29 cellular contexts compared by ENCODE assay signal in the genomic region with DNA sequence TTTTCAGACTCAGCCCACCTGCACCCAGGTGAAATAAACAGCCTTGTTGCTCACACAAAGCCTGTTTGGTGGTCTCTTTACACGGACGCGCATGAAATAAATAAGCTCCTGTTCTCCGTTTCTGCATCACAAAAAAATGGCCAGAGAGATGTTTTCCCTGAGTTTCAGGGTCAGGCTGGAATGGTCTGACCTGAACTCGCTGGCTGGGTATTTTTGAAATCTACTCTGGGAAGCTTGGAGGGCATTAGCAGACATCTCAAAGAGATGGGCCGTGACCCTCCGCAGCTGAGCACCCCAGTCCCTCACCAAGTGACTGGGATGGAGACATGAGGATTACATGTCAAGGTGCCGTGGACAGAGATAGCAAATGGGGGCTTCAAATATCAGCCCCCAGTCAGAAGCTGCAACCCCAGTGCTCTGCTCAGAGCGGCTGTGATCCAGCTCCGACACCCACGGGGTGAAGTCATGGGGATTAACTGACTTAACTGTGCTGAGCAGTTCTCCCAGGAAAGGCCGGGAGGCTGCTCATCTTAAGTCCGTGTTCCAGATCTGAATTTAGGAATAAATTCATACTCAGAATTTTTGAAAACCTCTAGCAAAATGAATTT. TPM values are rescaled to one million over a fixed set of nuclear protein-coding genes. Genes with fewer than 3 reads are reported as not detected.
DNase-seq lines count a peak whose midpoint lies in the region; ATAC-seq and TF ChIP-seq lines count a peak whose summit lies in the region.
"Had no signal": no experiment of that assay in that cellular context is flagged by ENCODE, and none has a peak within 500 bp of the region (broad histone marks: within the 10 kb centered on the region; RNA-seq: fewer than 3 reads in every experiment).

No MANE protein-coding gene starts in this region.

- H3K56ac ChIP-seq in IMR-90 (ENCODE audit: extremely low read depth, insufficient read depth, low read length): no peak overlapping the region

- H3K4me3 ChIP-seq in IMR-90 (ENCODE audit: insufficient read depth, low read depth, low read length) (no peak overlapping the region), endodermal cell (ENCODE audit: low read length) (no peak overlapping the region)
- H3K4me3 ChIP-seq: A549, colonic mucosa, thoracic aorta, vagina had no signal

- CTCF ChIA-PET in IMR-90 (lab: Yijun Ruan, JAX): interaction anchor here (0.6 kb wide), 1 partner anchor 211 kb away, joined by 5 read pairs; no protein-coding TSS in a partner anchor
- CTCF ChIA-PET in activated CD4-positive, alpha-beta T cell treated with anti-CD3 and anti-CD28 coated beads, Interleukin-2, amount 10 ng/mL, durations not matched to agents 7 days and 5 days (lab: Charles Lee): no interaction called here

- no peak overlapping the region for H2BK5ac ChIP-seq in IMR-90 (ENCODE audit: low read depth, low read length, poor library complexity, severe bottlenecking)

- POLR2A ChIA-PET in IMR-90 (lab: Charles Lee; ENCODE audit: unreplicated experiment): no interaction called here
- POLR2A ChIA-PET in activated CD4-positive, alpha-beta T cell treated with anti-CD3 and anti-CD28 coated beads, Interleukin-2, amount 10 ng/mL, durations not matched to agents 7 days and 5 days (lab: Charles Lee): no interaction called here

- H3K4me3 Mint-ChIP-seq in endodermal cell (no peak overlapping the region), mesothelial cell of epicardium (no peak overlapping the region), osteocyte (ENCODE audit: unreplicated experiment) (no peak overlapping the region)
- H3K4me3 Mint-ChIP-seq in activated CD4-positive, alpha-beta T cell treated with anti-CD3 and anti-CD28 coated beads, Interleukin-2, amount 10 ng/mL, durations not matched to agents 7 days and 5 days: no peak overlapping the region
- H3K4me3 Mint-ChIP-seq: activated naive CD4-positive, alpha-beta T cell treated with anti-CD3 and anti-CD28 coated beads for 36 hours; activated T-cell treated with anti-CD3 and anti-CD28 coated beads, Interleukin-2, amount 50 U/mL, for 72 hours; CD8-positive, alpha-beta T cell had no signal

- H3K27me3 Mint-ChIP-seq in endodermal cell (ENCODE audit: insufficient read depth) (no peaks in the 10 kb centered on the region), mesothelial cell of epicardium (ENCODE audit: low read depth) (no peaks in the 10 kb centered on the region), osteocyte (ENCODE audit: unreplicated experiment) (no peaks in the 10 kb centered on the region)
- H3K27me3 Mint-ChIP-seq in activated CD4-positive, alpha-beta T cell treated with anti-CD3 and anti-CD28 coated beads, Interleukin-2, amount 10 ng/mL, durations not matched to agents 7 days and 5 days: peaks cover 2% of the 10 kb centered on the region

- H2AK9ac ChIP-seq in IMR-90 (replicated peaks; ENCODE audit: low read depth, low read length, poor library complexity): no peak overlapping the region

- H3K27ac Mint-ChIP-seq in endodermal cell (no peak overlapping the region), mesothelial cell of epicardium (peak overlapping the region; percentile 18), osteocyte (ENCODE audit: unreplicated experiment) (no peak overlapping the region)
- H3K27ac Mint-ChIP-seq in activated CD4-positive, alpha-beta T cell treated with anti-CD3 and anti-CD28 coated beads, Interleukin-2, amount 10 ng/mL, durations not matched to agents 7 days and 5 days: no peak overlapping the region
- H3K27ac Mint-ChIP-seq: activated naive CD4-positive, alpha-beta T cell treated with anti-CD3 and anti-CD28 coated beads for 36 hours; activated T-cell treated with anti-CD3 and anti-CD28 coated beads, Interleukin-2, amount 50 U/mL, for 72 hours; CD8-positive, alpha-beta T cell had no signal

- in situ Hi-C loops in IMR-90 (cut with MboI; ENCODE audit: low sequenced_read_pairs): no loop called here

- no peak overlapping the region for H3K9ac ChIP-seq in IMR-90 (ENCODE audit: low read depth, low read length)
- H3K9ac ChIP-seq in endodermal cell (ENCODE audit: extremely low read depth, low read length, poor library complexity, severe bottlenecking): no peak overlapping the region

- H4K91ac ChIP-seq in IMR-90 (ENCODE audit: insufficient read depth, low read depth, low read length): no peak overlapping the region

- H3K4me1 ChIP-seq in IMR-90 (ENCODE audit: control insufficient read depth, insufficient read depth, low read length) (no peaks in the 10 kb centered on the region; the same call in 1 of the 2 replicates), endodermal cell (ENCODE audit: control insufficient read depth, insufficient read depth, low read length) (peaks cover 15% of the 10 kb centered on the region)
- H3K4me1 ChIP-seq: colonic mucosa, vagina had no signal

- H3K9me3 ChIP-seq in IMR-90 (ENCODE audit: control insufficient read depth, insufficient read depth, low read length) (no peaks in the 10 kb centered on the region), endodermal cell (ENCODE audit: control insufficient read depth, low read length) (no peaks in the 10 kb centered on the region)
- H3K9me3 ChIP-seq: A549, colonic mucosa, thoracic aorta, vagina had no signal

- H4K5ac ChIP-seq in IMR-90 (ENCODE audit: low read depth, low read length): no peak overlapping the region

- H3K4ac ChIP-seq in IMR-90 (ENCODE audit: low read depth, low read length): no peak overlapping the region

- H3K23ac ChIP-seq in IMR-90 (ENCODE audit: low read depth, low read length): no peak overlapping the region

- no peaks in the 10 kb centered on the region for H3K79me1 ChIP-seq in IMR-90 (ENCODE audit: low read depth in 1 of 2, low read length in 2 of 2)

- H3K27ac ChIP-seq in IMR-90 (ENCODE audit: insufficient read depth, low read length): no peak overlapping the region
- H3K27ac ChIP-seq in endodermal cell (ENCODE audit: low read depth, low read length): no peak overlapping the region
- H3K27ac ChIP-seq: A549, colonic mucosa, HL-60, thoracic aorta, vagina had no signal

- H3K4me2 ChIP-seq in IMR-90 (ENCODE audit: low read depth, low read length): no peak overlapping the region
- H3K4me2 ChIP-seq: A549 had no signal

- H3K4me1 Mint-ChIP-seq in endodermal cell: peaks cover 28% of the 10 kb centered on the region
- H3K4me1 Mint-ChIP-seq in mesothelial cell of epicardium: peaks cover 27% of the 10 kb centered on the region
- no peaks in the 10 kb centered on the region for H3K4me1 Mint-ChIP-seq in activated CD4-positive, alpha-beta T cell treated with anti-CD3 and anti-CD28 coated beads, Interleukin-2, amount 10 ng/mL, durations not matched to agents 7 days and 5 days
- no peaks in the 10 kb centered on the region for H3K4me1 Mint-ChIP-seq in osteocyte (ENCODE audit: unreplicated experiment)

- H3K36me3 Mint-ChIP-seq in endodermal cell (ENCODE audit: low read depth): peaks cover 3% of the 10 kb centered on the region
- no peaks in the 10 kb centered on the region for H3K36me3 Mint-ChIP-seq in mesothelial cell of epicardium
- no peaks in the 10 kb centered on the region for H3K36me3 Mint-ChIP-seq in activated CD4-positive, alpha-beta T cell treated with anti-CD3 and anti-CD28 coated beads, Interleukin-2, amount 10 ng/mL, durations not matched to agents 7 days and 5 days (ENCODE audit: low read depth)
- no peaks in the 10 kb centered on the region for H3K36me3 Mint-ChIP-seq in osteocyte (ENCODE audit: unreplicated experiment)
- H3K36me3 Mint-ChIP-seq: CD8-positive, alpha-beta T cell had no signal

- H2BK15ac ChIP-seq in IMR-90 (ENCODE audit: low read depth, low read length): no peak overlapping the region

- no TSS peak for BruUV-seq in IMR-90 (replicated peaks; lab: Mats Ljungman, UMichigan)

- no peak overlapping the region for H3K18ac ChIP-seq in IMR-90 (ENCODE audit: low read depth, low read length)

- TF ChIP-seq POLR2A in IMR-90 (IDR thresholded peaks at IDR 0.05; ENCODE audit: low read depth, low read length): no peak

- no peak overlapping the region for H4K8ac ChIP-seq in IMR-90 (ENCODE audit: low read depth in 2 of 2, low read length in 2 of 2)

- H3K14ac ChIP-seq in IMR-90 (replicated peaks; ENCODE audit: low read depth, low read length): no peak overlapping the region

- peaks cover 11% of the 10 kb centered on the region for H3K9me3 Mint-ChIP-seq in endodermal cell
- no peaks in the 10 kb centered on the region for H3K9me3 Mint-ChIP-seq in mesothelial cell of epicardium
- H3K9me3 Mint-ChIP-seq in activated CD4-positive, alpha-beta T cell treated with anti-CD3 and anti-CD28 coated beads, Interleukin-2, amount 10 ng/mL, durations not matched to agents 7 days and 5 days: no peaks in the 10 kb centered on the region
- no peaks in the 10 kb centered on the region for H3K9me3 Mint-ChIP-seq in osteocyte (ENCODE audit: unreplicated experiment)
- H3K9me3 Mint-ChIP-seq: activated naive CD4-positive, alpha-beta T cell treated with anti-CD3 and anti-CD28 coated beads for 36 hours; activated T-cell treated with anti-CD3 and anti-CD28 coated beads, Interleukin-2, amount 50 U/mL, for 72 hours; CD8-positive, alpha-beta T cell had no signal

- H4K20me1 ChIP-seq in IMR-90 (ENCODE audit: insufficient read depth, low read length): no peaks in the 10 kb centered on the region

- no peak overlapping the region for H2AK5ac ChIP-seq in IMR-90 (ENCODE audit: low read depth, low read length)

- intact Hi-C loops in IMR-90 (cut with micrococcal nuclease): no loop called here

- ATAC-seq in IMR-90 (ENCODE audit: low read depth) (peak; percentile 40; the same call in 1 of the 2 replicates), GM19463 (IDR thresholded peaks at IDR 0.05; ENCODE audit: unreplicated experiment) (no peak)
- ATAC-seq: A549; activated T-cell treated with anti-CD3 and anti-CD28 coated beads, Interleukin-2, amount 50 U/mL, for 72 hours; CD8-positive, alpha-beta T cell; stimulated activated naive CD8-positive, alpha-beta T cell treated with anti-CD3 and anti-CD28 coated beads, Interleukin-15, Interleukin-2, amounts not matched to agents 100 U/mL and 50 U/mL, for 24 hours had no signal

- DNase-seq in D341Med (ENCODE audit: low spot score) (peak; percentile 11), IMR-90 (no peak), endodermal cell (peak; percentile 62), mesothelial cell of epicardium (ENCODE audit: low spot score in 2 of 2, unreplicated experiment in 2 of 2) (no peak), osteocyte (ENCODE audit: extremely low spot score, unreplicated experiment) (no peak)
- no peak for DNase-seq in activated CD4-positive, alpha-beta T cell treated with anti-CD3 and anti-CD28 coated beads, Interleukin-2, amount 10 ng/mL, durations not matched to agents 7 days and 5 days
- no peak for DNase-seq in stimulated activated CD8-positive, alpha-beta memory T cell treated with anti-CD3 and anti-CD28 coated beads, Interleukin-4, amount 100 ng/mL, for 48 hours
- DNase-seq: activated CD4-positive, alpha-beta T cell treated with anti-CD3 and anti-CD28 coated beads for 1 hour; activated naive CD4-positive, alpha-beta T cell treated with anti-CD3 and anti-CD28 coated beads for 36 hours; activated T-cell treated with anti-CD3 and anti-CD28 coated beads, Interleukin-2, amount 50 U/mL, for 72 hours; CD8-positive, alpha-beta T cell; DMS53; GDM1; GOT3; NCI-H1105 treated with DMSO at 0.1 percent for 48 hours; NCI-H2081; Right ventricle myocardium superior; stimulated activated naive CD8-positive, alpha-beta T cell treated with anti-CD3 and anti-CD28 coated beads, Interleukin-15, Interleukin-2, amounts not matched to agents 100 U/mL and 50 U/mL, for 24 hours had no signal

- dilution Hi-C loops in IMR-90 (cut with HindIII; ENCODE audit: low sequenced_read_pairs, unreplicated experiment): no loop called here

- no peak overlapping the region for H2AFZ ChIP-seq in IMR-90 (replicated peaks; ENCODE audit: low read length, poor library complexity)

- TF ChIP-seq CTCF in IMR-90 (conservative IDR thresholded peaks at IDR 0.05; ENCODE audit: low read depth, low read length): no peak
- TF ChIP-seq CTCF in endodermal cell (conservative IDR thresholded peaks at IDR 0.05): no peak
- TF ChIP-seq CTCF in mesothelial cell of epicardium (IDR thresholded peaks at IDR 0.05; ENCODE audit: unreplicated experiment): no peak
- no peak for TF ChIP-seq CTCF in osteocyte (IDR thresholded peaks at IDR 0.05)

- no peak overlapping the region for H2BK120ac ChIP-seq in IMR-90 (ENCODE audit: low read depth, low read length)

- TF ChIP-seq RAD21 in IMR-90 (IDR thresholded peaks at IDR 0.05; ENCODE audit: low read length): no peak

- H3K36me3 ChIP-seq in IMR-90 (ENCODE audit: control insufficient read depth, insufficient read depth, low read length): no peaks in the 10 kb centered on the region
- no peaks in the 10 kb centered on the region for H3K36me3 ChIP-seq in endodermal cell (ENCODE audit: control insufficient read depth, insufficient read depth, low read length)
- H3K36me3 ChIP-seq: colonic mucosa, thoracic aorta, vagina had no signal

- no peaks in the 10 kb centered on the region for H3K9me1 ChIP-seq in IMR-90 (ENCODE audit: insufficient read depth, low read length)

- no peak overlapping the region for H2BK20ac ChIP-seq in IMR-90 (ENCODE audit: low read depth, low read length)

- no peaks in the 10 kb centered on the region for H3K27me3 ChIP-seq in IMR-90 (ENCODE audit: control insufficient read depth, insufficient read depth, low read length)
- no peaks in the 10 kb centered on the region for H3K27me3 ChIP-seq in endodermal cell (ENCODE audit: control insufficient read depth, insufficient read depth, low read length, poor library complexity, severe bottlenecking)
- H3K27me3 ChIP-seq: colonic mucosa, vagina had no signal

- 76% methylated on average over 4 of the region's 13 CpGs; no CpG with 5 or more reads in 1 of the 2 experiments for WGBS in IMR-90 (ENCODE audit: extremely low coverage in 2 of 2, insufficient read length in 1 of 2), 2 experiments
- 62 to 64% methylated on average over 12 to 13 of the region's 13 CpGs for WGBS in endodermal cell (ENCODE audit: insufficient coverage in 1 of 2, insufficient read length in 1 of 2), 2 experiments

RNA-seq across cellular contexts. Expression of a gene that starts 22.3 kb away (rescaled TPM):
- not detected in 2 replicates for total RNA-seq in IMR-90 (2012; rRNA removed)
- not detected in 2 replicates for polyA plus RNA-seq in IMR-90 (2012; rRNA removed)
- polyA plus RNA-seq in IMR-90 (2012; cell fraction: cytosol; rRNA removed): not detected in 2 replicates
- not detected in 2 replicates for polyA plus RNA-seq in IMR-90 (2012; cell fraction: nucleus; rRNA removed; ENCODE audit: low replicate concordance)
- not detected for total RNA-seq in endodermal cell
- polyA plus RNA-seq in endodermal cell (2013, experiment 1 of 2): not detected
- polyA plus RNA-seq in endodermal cell (2013, experiment 2 of 2): not detected
- 0.42 TPM in 1 of 3 replicates, not detected in the others for total RNA-seq in mesothelial cell of epicardium
- total RNA-seq in activated CD4-positive, alpha-beta T cell treated with anti-CD3 and anti-CD28 coated beads, Interleukin-2, amount 10 ng/mL, durations not matched to agents 7 days and 5 days: not detected
- total RNA-seq in osteocyte: not detected in 2 replicates
- total RNA-seq: activated CD8-positive, alpha-beta memory T cell treated with anti-CD3 and anti-CD28 coated beads for 36 hours; activated naive CD4-positive, alpha-beta T cell treated with anti-CD3 and anti-CD28 coated beads for 36 hours; activated T-cell treated with anti-CD3 and anti-CD28 coated beads, Interleukin-2, amount 50 U/mL, for 72 hours; CD8-positive, alpha-beta T cell; colonic mucosa; glomerular endothelial cell; lung microvascular endothelial cell; M059J; renal cortical epithelial cell; Right ventricle myocardium superior had no signal
- polyA plus RNA-seq: A549 had no signal

RNA-seq across cellular contexts. Expression of a gene that starts 47.7 kb away (rescaled TPM):
- total RNA-seq in IMR-90 (2012; rRNA removed) (not detected in 2 replicates), endodermal cell (not detected), mesothelial cell of epicardium (0.07 TPM in 1 of 3 replicates, not detected in the others), osteocyte (not detected in 2 replicates)
- not detected in 2 replicates for polyA plus RNA-seq in IMR-90 (2012; rRNA removed)
- polyA plus RNA-seq in IMR-90 (2012; cell fraction: cytosol; rRNA removed): not detected in 2 replicates
- not detected in 2 replicates for polyA plus RNA-seq in IMR-90 (2012; cell fraction: nucleus; rRNA removed; ENCODE audit: low replicate concordance)
- not detected for polyA plus RNA-seq in endodermal cell (2013, experiment 1 of 2)
- not detected for polyA plus RNA-seq in endodermal cell (2013, experiment 2 of 2)
- not detected for total RNA-seq in activated CD4-positive, alpha-beta T cell treated with anti-CD3 and anti-CD28 coated beads, Interleukin-2, amount 10 ng/mL, durations not matched to agents 7 days and 5 days
- total RNA-seq: activated CD8-positive, alpha-beta memory T cell treated with anti-CD3 and anti-CD28 coated beads for 36 hours; activated naive CD4-positive, alpha-beta T cell treated with anti-CD3 and anti-CD28 coated beads for 36 hours; activated T-cell treated with anti-CD3 and anti-CD28 coated beads, Interleukin-2, amount 50 U/mL, for 72 hours; CD8-positive, alpha-beta T cell; glomerular endothelial cell; lung microvascular endothelial cell; M059J; renal cortical epithelial cell; Right ventricle myocardium superior; thoracic aorta had no signal
- polyA plus RNA-seq: A549 had no signal

Comparison
In these comparisons a context has a peak if more than half of its experiments do, and no peak if none do; other contexts are left out.
1. DNase-seq: peak in D341Med (single experiment) and endodermal cell (single experiment); none in IMR-90 (single experiment), mesothelial cell of epicardium (0 of 2), activated CD4-positive, alpha-beta T cell treated with anti-CD3 and anti-CD28 coated beads, Interleukin-2, amount 10 ng/mL, durations not matched to agents 7 days and 5 days (single experiment), stimulated activated CD8-positive, alpha-beta memory T cell treated with anti-CD3 and anti-CD28 coated beads, Interleukin-4, amount 100 ng/mL, for 48 hours (single experiment) and osteocyte (single experiment).